Comparison of ENCODE assay signal across 29 cellular contexts in the genomic region with DNA sequence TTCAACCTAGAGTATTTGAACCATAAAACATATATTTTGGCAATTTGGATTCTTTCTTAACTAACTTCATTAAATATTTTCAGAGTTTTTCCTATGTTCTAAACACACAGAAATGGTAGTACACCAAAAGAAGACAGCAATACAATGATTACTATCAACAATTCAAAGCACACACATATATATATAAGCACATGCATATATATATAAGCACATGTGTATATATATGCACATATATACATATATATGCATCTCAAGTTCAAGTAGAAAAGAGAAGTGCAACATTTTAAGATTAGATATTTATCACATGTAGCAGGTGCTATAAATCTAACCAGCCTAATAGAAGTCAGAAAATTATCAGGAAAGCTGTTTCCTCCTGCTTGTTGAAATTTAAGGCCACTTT.
"Had no signal": no experiment of that assay in that cellular context is flagged by ENCODE, and none has a peak within 500 bp of the region (broad histone marks: within the 10 kb centered on the region; RNA-seq: fewer than 3 reads in every experiment).

No MANE protein-coding gene starts in this region.

- H3K27me3 Mint-ChIP-seq: stimulated activated memory B cell treated with anti-CD40 and anti-IgM and Interleukin-4, amounts not matched to agents 10 μg/mL and 1 μg/mL and 100 μg/mL, for 72 hours; stimulated activated naive B cell treated with anti-CD40 and anti-IgM and Interleukin-4, amounts not matched to agents 10 μg/mL and 1 μg/mL and 100 μg/mL, for 72 hours; stimulated activated naive CD8-positive, alpha-beta T cell treated with anti-CD3 and anti-CD28 coated beads, Interleukin-15, amount 100 ng/mL, for 72 hours; stimulated activated naive CD8-positive, alpha-beta T cell treated with anti-CD3 and anti-CD28 coated beads, Interleukin-15, Interleukin-2, amounts not matched to agents 100 ng/mL and 50 ng/mL, for 24 hours; type B pancreatic cell had no signal

- FAIRE-seq: urothelium cell line had no signal

- H3K9me3 ChIP-seq: stomach, suprapubic skin, testis, thoracic aorta, thyroid gland, tibial artery, tibial nerve, transverse colon, upper lobe of left lung, upper lobe of right lung, uterus, vagina had no signal

- H3K36me3 ChIP-seq: stomach, suprapubic skin, thoracic aorta, thyroid gland, tibial artery, tibial nerve, transverse colon, upper lobe of left lung, upper lobe of right lung, uterus, vagina had no signal

- H3K4me1 ChIP-seq: stomach, suprapubic skin, testis, thyroid gland, tibial artery, tibial nerve, transverse colon, upper lobe of left lung, upper lobe of right lung, uterus, vagina had no signal

- H3K4me1 Mint-ChIP-seq: stimulated activated effector memory CD8-positive, alpha-beta T cell treated with anti-CD3 and anti-CD28 coated beads, Interleukin-12 subunit alpha, Interleukin-12 subunit beta, amount 100 ng/mL, for 72 hours; stimulated activated memory B cell treated with anti-CD40 and anti-IgM and Interleukin-4, amounts not matched to agents 10 μg/mL and 1 μg/mL and 100 μg/mL, for 72 hours; stimulated activated naive B cell treated with anti-CD40 and anti-IgM and Interleukin-4, amounts not matched to agents 10 μg/mL and 1 μg/mL and 100 μg/mL, for 72 hours; stimulated activated naive CD8-positive, alpha-beta T cell treated with anti-CD3 and anti-CD28 coated beads, Interleukin-15, amount 100 ng/mL, for 72 hours had no signal

- H3K9me3 Mint-ChIP-seq: stimulated activated memory B cell treated with anti-CD40 and anti-IgM and Interleukin-4, amounts not matched to agents 10 μg/mL and 1 μg/mL and 100 μg/mL, for 72 hours; stimulated activated naive CD8-positive, alpha-beta T cell treated with anti-CD3 and anti-CD28 coated beads, Interleukin-15, Interleukin-2, amounts not matched to agents 100 ng/mL and 50 ng/mL, for 24 hours; type B pancreatic cell had no signal

- H3K27me3 ChIP-seq: stomach, suprapubic skin, testis, thyroid gland, tibial artery, tibial nerve, transverse colon, upper lobe of left lung, upper lobe of right lung, uterus, vagina had no signal

- DNase-seq: stimulated activated CD4-positive, alpha-beta T cell treated with anti-CD3 and anti-CD28 coated beads, Interleukin-2, amount 100 ng/mL, for 48 hours; stimulated activated CD4-positive, alpha-beta T cell treated with anti-CD3 and anti-CD28 coated beads, Interleukin-4, amount 100 ng/mL, for 1 hour; stimulated activated CD4-positive, alpha-beta T cell treated with anti-CD3 and anti-CD28 coated beads, Interleukin-4, amount 100 ng/mL, for 24 hours; stimulated activated CD4-positive, alpha-beta T cell treated with anti-CD3 and anti-CD28 coated beads, Interleukin-4, amount 100 ng/mL, for 4 hours; stimulated activated CD8-positive, alpha-beta memory T cell treated with anti-CD3 and anti-CD28 coated beads, Interleukin-4, amount 100 ng/mL, for 48 hours; stimulated activated naive B cell treated with anti-CD40 and anti-IgM and Interleukin-4, amounts not matched to agents 10 μg/mL and 1 μg/mL and 100 μg/mL, for 72 hours; stimulated activated naive CD4-positive, alpha-beta T cell; stimulated activated naive CD4-positive, alpha-beta T cell treated with Interleukin-2 at 50 U/mL for 16 hours; stimulated activated naive CD8-positive, alpha-beta T cell treated with anti-CD3 and anti-CD28 coated beads, Interleukin-15, amount 100 ng/mL, for 72 hours; stimulated activated naive CD8-positive, alpha-beta T cell treated with anti-CD3 and anti-CD28 coated beads, Interleukin-15, Interleukin-2, amounts not matched to agents 100 U/mL and 50 U/mL, for 24 hours; stomach; substantia nigra; testis; thyroid gland; tibial artery; transverse colon; trophoblast cell; upper lobe of left lung; upper lobe of right lung; uterus had no signal

- H3K27ac Mint-ChIP-seq: stimulated activated effector memory CD8-positive, alpha-beta T cell treated with anti-CD3 and anti-CD28 coated beads, Interleukin-12 subunit alpha, Interleukin-12 subunit beta, amount 100 ng/mL, for 72 hours; stimulated activated memory B cell treated with anti-CD40 and anti-IgM and Interleukin-4, amounts not matched to agents 10 μg/mL and 1 μg/mL and 100 μg/mL, for 72 hours; stimulated activated naive B cell treated with anti-CD40 and anti-IgM and Interleukin-4, amounts not matched to agents 10 μg/mL and 1 μg/mL and 100 μg/mL, for 72 hours; stimulated activated naive CD8-positive, alpha-beta T cell treated with anti-CD3 and anti-CD28 coated beads, Interleukin-15, amount 100 ng/mL, for 72 hours; stimulated activated naive CD8-positive, alpha-beta T cell treated with anti-CD3 and anti-CD28 coated beads, Interleukin-15, Interleukin-2, amounts not matched to agents 100 ng/mL and 50 ng/mL, for 24 hours; type B pancreatic cell had no signal

- H3K4me3 Mint-ChIP-seq: stimulated activated effector memory CD8-positive, alpha-beta T cell treated with anti-CD3 and anti-CD28 coated beads, Interleukin-12 subunit alpha, Interleukin-12 subunit beta, amount 100 ng/mL, for 72 hours; stimulated activated memory B cell treated with anti-CD40 and anti-IgM and Interleukin-4, amounts not matched to agents 10 μg/mL and 1 μg/mL and 100 μg/mL, for 72 hours; stimulated activated naive B cell treated with anti-CD40 and anti-IgM and Interleukin-4, amounts not matched to agents 10 μg/mL and 1 μg/mL and 100 μg/mL, for 72 hours; stimulated activated naive CD8-positive, alpha-beta T cell treated with anti-CD3 and anti-CD28 coated beads, Interleukin-15, amount 100 ng/mL, for 72 hours; stimulated activated naive CD8-positive, alpha-beta T cell treated with anti-CD3 and anti-CD28 coated beads, Interleukin-15, Interleukin-2, amounts not matched to agents 100 ng/mL and 50 ng/mL, for 24 hours; type B pancreatic cell had no signal

- H3K36me3 Mint-ChIP-seq: stimulated activated effector memory CD8-positive, alpha-beta T cell treated with anti-CD3 and anti-CD28 coated beads, Interleukin-12 subunit alpha, Interleukin-12 subunit beta, amount 100 ng/mL, for 72 hours; stimulated activated memory B cell treated with anti-CD40 and anti-IgM and Interleukin-4, amounts not matched to agents 10 μg/mL and 1 μg/mL and 100 μg/mL, for 72 hours; stimulated activated naive B cell treated with anti-CD40 and anti-IgM and Interleukin-4, amounts not matched to agents 10 μg/mL and 1 μg/mL and 100 μg/mL, for 72 hours; type B pancreatic cell had no signal

- H3K27ac ChIP-seq: stomach, suprapubic skin, testis, thoracic aorta, thyroid gland, tibial artery, tibial nerve, transverse colon, upper lobe of left lung, upper lobe of right lung, uterus, vagina had no signal

- H3K4me3 ChIP-seq: stomach, suprapubic skin, testis, thoracic aorta, thyroid gland, tibial artery, tibial nerve, transverse colon, upper lobe of left lung, upper lobe of right lung, uterus, vagina had no signal

- ATAC-seq: stimulated activated effector memory CD8-positive, alpha-beta T cell treated with anti-CD3 and anti-CD28 coated beads, Interleukin-12 subunit alpha, Interleukin-12 subunit beta, amount 100 ng/mL, for 72 hours; stimulated activated memory B cell treated with anti-CD40 and anti-IgM and Interleukin-4, amounts not matched to agents 10 μg/mL and 1 μg/mL and 100 μg/mL, for 72 hours; stimulated activated naive B cell treated with anti-CD40 and anti-IgM and Interleukin-4, amounts not matched to agents 10 μg/mL and 1 μg/mL and 100 μg/mL, for 72 hours; stimulated activated naive CD8-positive, alpha-beta T cell treated with anti-CD3 and anti-CD28 coated beads, Interleukin-15, amount 100 ng/mL, for 72 hours; stimulated activated naive CD8-positive, alpha-beta T cell treated with anti-CD3 and anti-CD28 coated beads, Interleukin-15, Interleukin-2, amounts not matched to agents 100 U/mL and 50 U/mL, for 24 hours; upper lobe of right lung had no signal
